ENCODE assay signal across 24 cellular contexts in the genomic region with DNA sequence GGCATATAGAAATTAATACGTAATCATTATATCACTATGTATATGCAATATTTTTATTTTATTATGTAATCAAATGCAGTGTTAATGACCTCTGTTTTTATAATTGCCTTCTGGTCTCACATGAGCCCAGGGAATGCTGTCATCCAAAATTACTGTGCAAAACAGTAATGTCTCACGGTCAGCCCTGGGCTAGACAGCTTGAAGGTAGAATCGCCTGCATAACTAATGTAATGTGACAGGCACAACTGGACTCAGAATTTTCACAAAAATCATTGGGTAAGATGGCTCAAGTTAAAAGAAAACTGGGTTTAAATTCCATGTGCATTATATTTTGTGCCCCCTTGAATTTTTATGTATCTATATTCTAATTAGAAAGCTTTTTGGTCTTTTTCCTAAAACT.
"Had no signal": no experiment of that assay in that cellular context is flagged by ENCODE, and none has a peak within 500 bp of the region (broad histone marks: within the 10 kb centered on the region; RNA-seq: fewer than 3 reads in every experiment).

No MANE protein-coding gene starts in this region.

- H3K27ac ChIP-seq: coronary artery had no signal

- H3K4me3 ChIP-seq: coronary artery, dorsolateral prefrontal cortex had no signal

- DNase-seq: activated CD4-positive, alpha-beta memory T cell treated with anti-CD3 and anti-CD28 coated beads for 36 hours; activated CD4-positive, alpha-beta T cell treated with anti-CD3 and anti-CD28 coated beads for 36 hours; activated CD4-positive, alpha-beta T cell treated with anti-CD3 and anti-CD28 coated beads, Interleukin-2, amount 10 ng/mL, durations not matched to agents 24 days and 14 days; activated CD4-positive, CD25-positive, alpha-beta regulatory T cell; activated CD4-positive, CD25-positive, alpha-beta regulatory T cell treated with anti-CD3 and anti-CD28 coated beads, Interleukin-2, amount 50 U/mL, for 72 hours; activated CD8-positive, alpha-beta memory T cell treated with anti-CD3 and anti-CD28 coated beads, Interleukin-2, amount 10 ng/mL, durations not matched to agents 7 days and 5 days; activated CD8-positive, alpha-beta memory T cell treated with anti-CD3 and anti-CD28 coated beads, Interleukin-2, amount 50 U/mL, for 4 hours; activated CD8-positive, alpha-beta T cell treated with anti-CD3 and anti-CD28 coated beads, Interleukin-2, amount 10 ng/mL, durations not matched to agents 7 days and 5 days; activated gamma-delta T cell; activated naive CD4-positive, alpha-beta T cell treated with anti-CD3 and anti-CD28 coated beads, Interleukin-2, amount 50 U/mL, for 16 hours; activated naive CD4-positive, alpha-beta T cell treated with Interleukin-2 at 50 U/mL for 16 hours; activated T-cell treated with anti-CD3 and anti-CD28 coated beads, Interleukin-2, amount 50 U/mL, for 1 hour; activated T-cell treated with anti-CD3 and anti-CD28 coated beads, Interleukin-2, amount 50 U/mL, for 48 hours; amniotic stem cell; anterior cingulate cortex; cerebellar nuclear complex; effector memory CD4-positive, alpha-beta T cell; endodermal cell; foreskin fibroblast; head of caudate nucleus; T-helper 2 cell had no signal

- ATAC-seq: activated CD4-positive, alpha-beta T cell treated with anti-CD3 and anti-CD28 coated beads for 36 hours; activated CD8-positive, alpha-beta memory T cell treated with anti-CD3 and anti-CD28 coated beads, Interleukin-2, amount 10 ng/mL, durations not matched to agents 7 days and 5 days; activated CD8-positive, alpha-beta T cell treated with anti-CD3 and anti-CD28 coated beads, Interleukin-2, amount 10 ng/mL, durations not matched to agents 7 days and 5 days; esophagus mucosa had no signal

- H3K27me3 ChIP-seq: dorsolateral prefrontal cortex had no signal
